ENCODE assay signal across 10 cellular contexts in genomic region chr7:16648551-16648950, GRCh38. TPM values are rescaled to one million over a fixed set of nuclear protein-coding genes. Genes with fewer than 3 reads are reported as not detected.
DNase-seq lines count a peak whose midpoint lies in the region; ATAC-seq and TF ChIP-seq lines count a peak whose summit lies in the region.
"Had no signal": no experiment of that assay in that cellular context is flagged by ENCODE, and none has a peak within 500 bp of the region (broad histone marks: within the 10 kb centered on the region; RNA-seq: fewer than 3 reads in every experiment).

No MANE protein-coding gene starts in this region.

- intact Hi-C loops in activated T-helper 2 cell treated with anti-CD3 and anti-CD28 coated beads, Interferon-gamma antibody, Interleukin-2, Interleukin-4, amounts not matched to agents 10 μg/mL and 5 μg/mL and 100 μg/mL, durations not matched to agents 14 hours and 24 hours and 36 hours (cut with micrococcal nuclease): loop anchor here (2.0 to 10.0 kb wide), 7 partner anchors 14 to 1296 kb away; partner anchors contain the start of genes AHR, SNX13 and TSPAN13
- intact Hi-C loops in natural killer cell (cut with micrococcal nuclease): loop anchor here (5.0 to 10.0 kb wide), 2 partner anchors 84 to 584 kb away; no protein-coding TSS in a partner anchor

- no peak for TF ChIP-seq CTCF in natural killer cell (IDR thresholded peaks at IDR 0.05)

- no peaks in the 10 kb centered on the region for H3K27me3 Mint-ChIP-seq in activated T-helper 2 cell treated with anti-CD3 and anti-CD28 coated beads, Interferon-gamma antibody, Interleukin-2, Interleukin-4, amounts not matched to agents 10 μg/mL and 5 μg/mL and 100 μg/mL, durations not matched to agents 14 hours and 24 hours and 36 hours (ENCODE audit: low read depth)
- H3K27me3 Mint-ChIP-seq in natural killer cell (ENCODE audit: low read depth in 2 of 2): no peaks in the 10 kb centered on the region
- H3K27me3 Mint-ChIP-seq: IgD-negative memory B cell had no signal

- DNase-seq in COLO829 (ENCODE audit: low spot score) (peak; percentile 54), HT-29 (ENCODE audit: low spot score) (peak; percentile 12), natural killer cell (no peak), NCI-H226 (no peak), pons (ENCODE audit: low spot score) (no peak)
- no peak for DNase-seq in activated T-helper 2 cell treated with anti-CD3 and anti-CD28 coated beads, Interferon-gamma antibody, Interleukin-2, Interleukin-4, amounts not matched to agents 10 μg/mL and 5 μg/mL and 100 μg/mL, durations not matched to agents 14 hours and 24 hours and 36 hours (ENCODE audit: low spot score)
- no peak for DNase-seq in activated CD4-positive, alpha-beta T cell treated with anti-CD3 and anti-CD28 coated beads for 4 hours
- DNase-seq: activated gamma-delta T cell treated with Interleukin-2 at 50 U/mL for 16 hours had no signal

- H3K4me1 Mint-ChIP-seq in activated T-helper 2 cell treated with anti-CD3 and anti-CD28 coated beads, Interferon-gamma antibody, Interleukin-2, Interleukin-4, amounts not matched to agents 10 μg/mL and 5 μg/mL and 100 μg/mL, durations not matched to agents 14 hours and 24 hours and 36 hours (ENCODE audit: low read depth): peaks cover 58% of the 10 kb centered on the region
- peaks cover 63 to 66% of the 10 kb centered on the region in 2 donors for H3K4me1 Mint-ChIP-seq in natural killer cell

- ATAC-seq in natural killer cell (no peak), HG02759 (IDR thresholded peaks at IDR 0.05; ENCODE audit: unreplicated experiment) (no peak)

- no peak overlapping the region for H3K27ac Mint-ChIP-seq in activated T-helper 2 cell treated with anti-CD3 and anti-CD28 coated beads, Interferon-gamma antibody, Interleukin-2, Interleukin-4, amounts not matched to agents 10 μg/mL and 5 μg/mL and 100 μg/mL, durations not matched to agents 14 hours and 24 hours and 36 hours
- no peak overlapping the region for H3K27ac Mint-ChIP-seq in natural killer cell

- H3K9me3 Mint-ChIP-seq in activated T-helper 2 cell treated with anti-CD3 and anti-CD28 coated beads, Interferon-gamma antibody, Interleukin-2, Interleukin-4, amounts not matched to agents 10 μg/mL and 5 μg/mL and 100 μg/mL, durations not matched to agents 14 hours and 24 hours and 36 hours: no peaks in the 10 kb centered on the region
- no peaks in the 10 kb centered on the region for H3K9me3 Mint-ChIP-seq in natural killer cell
- H3K9me3 Mint-ChIP-seq: IgD-negative memory B cell had no signal

- peak overlapping the region; percentile 18 for H3K4me3 Mint-ChIP-seq in activated T-helper 2 cell treated with anti-CD3 and anti-CD28 coated beads, Interferon-gamma antibody, Interleukin-2, Interleukin-4, amounts not matched to agents 10 μg/mL and 5 μg/mL and 100 μg/mL, durations not matched to agents 14 hours and 24 hours and 36 hours (ENCODE audit: low read depth)
- H3K4me3 Mint-ChIP-seq in natural killer cell: peak overlapping the region; percentile 32

- peaks cover 34% of the 10 kb centered on the region for H3K36me3 Mint-ChIP-seq in activated T-helper 2 cell treated with anti-CD3 and anti-CD28 coated beads, Interferon-gamma antibody, Interleukin-2, Interleukin-4, amounts not matched to agents 10 μg/mL and 5 μg/mL and 100 μg/mL, durations not matched to agents 14 hours and 24 hours and 36 hours (ENCODE audit: low read depth)
- no peaks in the 10 kb centered on the region for H3K36me3 Mint-ChIP-seq in natural killer cell

RNA-seq across cellular contexts. Expression of gene BZW2, which starts 2.6 kb away (rescaled TPM):
- 110 and 115 TPM in 2 replicates for total RNA-seq in HT-29 (2014; rRNA removed; shearing (Covaris generic))
- 82.9 and 90.2 TPM in 2 replicates for total RNA-seq in activated T-helper 2 cell treated with anti-CD3 and anti-CD28 coated beads, Interferon-gamma antibody, Interleukin-2, Interleukin-4, amounts not matched to agents 10 μg/mL and 5 μg/mL and 100 μg/mL, durations not matched to agents 14 hours and 24 hours and 36 hours
- 10 to 100 TPM; 15.3 to 21.0 (median 19.9) TPM for total RNA-seq in natural killer cell

RNA-seq across cellular contexts. Expression of gene ANKMY2, which starts 3.0 kb away (rescaled TPM):
- 8.8 and 10.2 TPM in 2 replicates for total RNA-seq in HT-29 (2014; rRNA removed; shearing (Covaris generic))
- total RNA-seq in activated T-helper 2 cell treated with anti-CD3 and anti-CD28 coated beads, Interferon-gamma antibody, Interleukin-2, Interleukin-4, amounts not matched to agents 10 μg/mL and 5 μg/mL and 100 μg/mL, durations not matched to agents 14 hours and 24 hours and 36 hours: 8.7 TPM in 2 replicates
- total RNA-seq in natural killer cell: 10 to 100 TPM; 15.5 to 21.4 (median 19.4) TPM

Comparison
In these comparisons a context has a peak if more than half of its experiments do, and no peak if none do; other contexts are left out.
1. DNase-seq: peak in COLO829 (single experiment) and HT-29 (single experiment); none in activated T-helper 2 cell treated with anti-CD3 and anti-CD28 coated beads, Interferon-gamma antibody, Interleukin-2, Interleukin-4, amounts not matched to agents 10 μg/mL and 5 μg/mL and 100 μg/mL, durations not matched to agents 14 hours and 24 hours and 36 hours (single experiment), natural killer cell (single experiment), NCI-H226 (single experiment), pons (single experiment) and activated CD4-positive, alpha-beta T cell treated with anti-CD3 and anti-CD28 coated beads for 4 hours (0 of 2).